ENCODE assay signal across 13 cellular contexts in genomic region chr6:130029163-130029562, GRCh38. TPM values are rescaled to one million over a fixed set of nuclear protein-coding genes. Genes with fewer than 3 reads are reported as not detected.
DNase-seq lines count a peak whose midpoint lies in the region; ATAC-seq lines count a peak whose summit lies in the region.
"Had no signal": no experiment of that assay in that cellular context is flagged by ENCODE, and none has a peak within 500 bp of the region (broad histone marks: within the 10 kb centered on the region; RNA-seq: fewer than 3 reads in every experiment).

No MANE protein-coding gene starts in this region.

- peak overlapping the region; percentile 77 for H3K27ac Mint-ChIP-seq in activated naive CD8-positive, alpha-beta T cell treated with anti-CD3 and anti-CD28 coated beads, Interleukin-2, amount 50 U/mL, for 24 hours
- H3K27ac Mint-ChIP-seq in stimulated activated naive B cell treated with anti-CD40 and anti-IgM and Interleukin-4, amounts not matched to agents 10 μg/mL and 1 μg/mL and 100 μg/mL, for 72 hours, result peak overlapping the region; percentile 84

- peak; percentile 76 for ATAC-seq in activated naive CD8-positive, alpha-beta T cell treated with anti-CD3 and anti-CD28 coated beads, Interleukin-2, amount 50 U/mL, for 24 hours
- ATAC-seq in stimulated activated naive B cell treated with anti-CD40 and anti-IgM and Interleukin-4, amounts not matched to agents 10 μg/mL and 1 μg/mL and 100 μg/mL, for 72 hours (replicated peaks), result no peak
- ATAC-seq in HG02610 (IDR thresholded peaks at IDR 0.05; ENCODE audit: unreplicated experiment), result no peak
- ATAC-seq in Right ventricle myocardium inferior, result no peak
- ATAC-seq: left lobe of liver, Panc1, pancreas had no signal

- H3K4me3 Mint-ChIP-seq in activated naive CD8-positive, alpha-beta T cell treated with anti-CD3 and anti-CD28 coated beads, Interleukin-2, amount 50 U/mL, for 24 hours, result peak overlapping the region; percentile 28
- H3K4me3 Mint-ChIP-seq in stimulated activated naive B cell treated with anti-CD40 and anti-IgM and Interleukin-4, amounts not matched to agents 10 μg/mL and 1 μg/mL and 100 μg/mL, for 72 hours, result no peak overlapping the region

- H3K9me3 Mint-ChIP-seq in activated naive CD8-positive, alpha-beta T cell treated with anti-CD3 and anti-CD28 coated beads, Interleukin-2, amount 50 U/mL, for 24 hours, result no peaks in the 10 kb centered on the region
- H3K9me3 Mint-ChIP-seq in stimulated activated naive B cell treated with anti-CD40 and anti-IgM and Interleukin-4, amounts not matched to agents 10 μg/mL and 1 μg/mL and 100 μg/mL, for 72 hours, result peaks cover 0 to 4% of the 10 kb centered on the region in 2 donors

- intact Hi-C loops in Right ventricle myocardium inferior (cut with DNase I), result loop anchor here (10.0 kb wide), 2 partner anchors 254 to 534 kb away; no protein-coding TSS in a partner anchor

- H3K27me3 Mint-ChIP-seq in activated naive CD8-positive, alpha-beta T cell treated with anti-CD3 and anti-CD28 coated beads, Interleukin-2, amount 50 U/mL, for 24 hours, result no peaks in the 10 kb centered on the region
- H3K27me3 Mint-ChIP-seq in stimulated activated naive B cell treated with anti-CD40 and anti-IgM and Interleukin-4, amounts not matched to agents 10 μg/mL and 1 μg/mL and 100 μg/mL, for 72 hours, result no peaks in the 10 kb centered on the region

- H3K36me3 Mint-ChIP-seq in activated naive CD8-positive, alpha-beta T cell treated with anti-CD3 and anti-CD28 coated beads, Interleukin-2, amount 50 U/mL, for 24 hours (ENCODE audit: low read depth), result peaks cover 22% of the 10 kb centered on the region
- H3K36me3 Mint-ChIP-seq in stimulated activated naive B cell treated with anti-CD40 and anti-IgM and Interleukin-4, amounts not matched to agents 10 μg/mL and 1 μg/mL and 100 μg/mL, for 72 hours, result peaks cover 20 to 22% of the 10 kb centered on the region in 2 donors

- DNase-seq in activated naive CD4-positive, alpha-beta T cell treated with Interleukin-2 at 50 U/mL for 16 hours, result peak; percentile 12
- DNase-seq in activated naive CD4-positive, alpha-beta T cell (lab: John Stamatoyannopoulos, UW), result no peak
- peak; percentile 25 for DNase-seq in activated CD4-positive, alpha-beta T cell treated with anti-CD3 and anti-CD28 coated beads for 48 hours
- DNase-seq in activated naive CD8-positive, alpha-beta T cell treated with anti-CD3 and anti-CD28 coated beads, Interleukin-2, amount 50 U/mL, for 24 hours, result no peak
- DNase-seq in stimulated activated naive B cell treated with anti-CD40 and anti-IgM and Interleukin-4, amounts not matched to agents 10 μg/mL and 1 μg/mL and 100 μg/mL, for 72 hours, result no peak
- no peak for DNase-seq in islet precursor cell
- DNase-seq in Right ventricle myocardium inferior (ENCODE audit: missing footprints), result no peak
- DNase-seq: foreskin melanocyte, NCI-H748 treated with DMSO at 0.1 percent for 48 hours, pancreas had no signal

- H3K4me1 Mint-ChIP-seq in activated naive CD8-positive, alpha-beta T cell treated with anti-CD3 and anti-CD28 coated beads, Interleukin-2, amount 50 U/mL, for 24 hours, result peaks cover 78% of the 10 kb centered on the region
- peaks cover 31 to 56% of the 10 kb centered on the region in 2 donors for H3K4me1 Mint-ChIP-seq in stimulated activated naive B cell treated with anti-CD40 and anti-IgM and Interleukin-4, amounts not matched to agents 10 μg/mL and 1 μg/mL and 100 μg/mL, for 72 hours

RNA-seq across cellular contexts. Expression of gene L3MBTL3, which starts 10.8 kb away (rescaled TPM):
- total RNA-seq in Right ventricle myocardium inferior, result 3.9 TPM

Comparison
In these comparisons a context has a peak if more than half of its experiments do, and no peak if none do; other contexts are left out.
1. DNase-seq: peak in activated naive CD4-positive, alpha-beta T cell treated with Interleukin-2 at 50 U/mL for 16 hours (single experiment) and activated CD4-positive, alpha-beta T cell treated with anti-CD3 and anti-CD28 coated beads for 48 hours (single experiment); none in activated naive CD4-positive, alpha-beta T cell (0 of 4), activated naive CD8-positive, alpha-beta T cell treated with anti-CD3 and anti-CD28 coated beads, Interleukin-2, amount 50 U/mL, for 24 hours (single experiment), stimulated activated naive B cell treated with anti-CD40 and anti-IgM and Interleukin-4, amounts not matched to agents 10 μg/mL and 1 μg/mL and 100 μg/mL, for 72 hours (single experiment), islet precursor cell (single experiment) and Right ventricle myocardium inferior (single experiment).